Comparison of ENCODE assay signal across 20 cellular contexts in genomic region chr15:100005013-100005412, GRCh38.
DNase-seq lines count a peak whose midpoint lies in the region; ATAC-seq and TF ChIP-seq lines count a peak whose summit lies in the region.
"Had no signal": no experiment of that assay in that cellular context is flagged by ENCODE, and none has a peak within 500 bp of the region (broad histone marks: within the 10 kb centered on the region; RNA-seq: fewer than 3 reads in every experiment).

No MANE protein-coding gene starts in this region.

- H3K9ac ChIP-seq in SK-N-SH (no peak overlapping the region), endodermal cell (ENCODE audit: extremely low read depth, low read length, poor library complexity, severe bottlenecking) (no peak overlapping the region), GM23248 (no peak overlapping the region)
- H3K9ac ChIP-seq: BLaER1 had no signal

- no peak overlapping the region for H3K4me3 Mint-ChIP-seq in endodermal cell
- H3K4me3 Mint-ChIP-seq: B cell; CD4-positive, CD25-positive, alpha-beta regulatory T cell; CD8-positive, alpha-beta T cell; GM23338; H9 had no signal

- TF ChIP-seq EP300 in SK-N-SH (IDR thresholded peaks at IDR 0.05; ENCODE audit: borderline replicate concordance in 1 of 2, low read depth in 1 of 2, low read length in 1 of 2), result peak in 1 of 2 experiments; percentile 17; a peak in 1 of 4 replicates

- CTCF ChIA-PET in SK-N-SH (lab: Yijun Ruan, JAX), result no interaction called here

- H3K27me3 ChIP-seq in SK-N-SH (ENCODE audit: insufficient read depth) (no peaks in the 10 kb centered on the region), endodermal cell (ENCODE audit: control insufficient read depth, insufficient read depth, low read length, poor library complexity, severe bottlenecking) (no peaks in the 10 kb centered on the region), GM23248 (replicated peaks; ENCODE audit: insufficient read depth) (no peaks in the 10 kb centered on the region)
- H3K27me3 ChIP-seq: BLaER1 had no signal

- H3K79me2 ChIP-seq in SK-N-SH (ENCODE audit: insufficient read depth), result no peaks in the 10 kb centered on the region
- H3K79me2 ChIP-seq in GM23248 (ENCODE audit: insufficient read depth), result no peaks in the 10 kb centered on the region

- H3K27ac Mint-ChIP-seq in endodermal cell, result no peak overlapping the region
- H3K27ac Mint-ChIP-seq: B cell; CD4-positive, CD25-positive, alpha-beta regulatory T cell; CD8-positive, alpha-beta T cell; GM23338 had no signal

- no peaks in the 10 kb centered on the region for H3K36me3 ChIP-seq in SK-N-SH (replicated peaks in 1 of 2; ENCODE audit: control insufficient read depth in 1 of 2, insufficient read depth in 2 of 2, low read length in 1 of 2)
- H3K36me3 ChIP-seq in endodermal cell (ENCODE audit: control insufficient read depth, insufficient read depth, low read length), result no peaks in the 10 kb centered on the region
- H3K36me3 ChIP-seq in GM23248 (ENCODE audit: low read depth), result no peaks in the 10 kb centered on the region
- H3K36me3 ChIP-seq: BLaER1 had no signal

- in situ Hi-C loops in GM23248 (cut with MboI), result no loop called here

- H3K27ac ChIP-seq in SK-N-SH (ENCODE audit: low read depth in 2 of 2, low read length in 1 of 2) (no peak overlapping the region), endodermal cell (ENCODE audit: low read depth, low read length) (no peak overlapping the region), GM23248 (no peak overlapping the region)
- H3K27ac ChIP-seq: 22Rv1, BLaER1, C4-2B had no signal

- peak; percentile 63 for DNase-seq in SK-N-SH
- peak; percentile 16 for DNase-seq in endodermal cell
- peak; percentile 53 for DNase-seq in left kidney (ENCODE audit: low read depth, low spot score)
- DNase-seq in GM23248, result no peak
- no peak for DNase-seq in foreskin melanocyte
- DNase-seq: Caco-2; CD4-positive, CD25-positive, alpha-beta regulatory T cell; CD8-positive, alpha-beta T cell; DMS153; DND-41; GF-D8; H9 had no signal

- H3K36me3 Mint-ChIP-seq in endodermal cell (ENCODE audit: low read depth), result no peaks in the 10 kb centered on the region

- H3K4me3 ChIP-seq in SK-N-SH (ENCODE audit: low read depth in 2 of 2, low read length in 1 of 2) (no peak overlapping the region), endodermal cell (ENCODE audit: low read length) (no peak overlapping the region), GM23248 (no peak overlapping the region)
- H3K4me3 ChIP-seq: BLaER1, GM23338 had no signal

- H3K9me3 ChIP-seq in SK-N-SH (no peaks in the 10 kb centered on the region), endodermal cell (ENCODE audit: control insufficient read depth, low read length) (no peaks in the 10 kb centered on the region), GM23248 (ENCODE audit: low read depth) (no peaks in the 10 kb centered on the region)
- H3K9me3 ChIP-seq: BLaER1, Caco-2 had no signal

- TF ChIP-seq RAD21 in SK-N-SH (IDR thresholded peaks at IDR 0.05; ENCODE audit: low read length), result no peak

- no peak overlapping the region for H3K4me2 ChIP-seq in SK-N-SH
- H3K4me2 ChIP-seq in GM23248 (ENCODE audit: unreplicated experiment), result no peak overlapping the region
- H3K4me2 ChIP-seq: BLaER1, GM23338 had no signal

- no peaks in the 10 kb centered on the region for H3K9me3 Mint-ChIP-seq in endodermal cell
- H3K9me3 Mint-ChIP-seq: GM23338, H9 had no signal

- H2AFZ ChIP-seq in SK-N-SH (ENCODE audit: low read depth) (no peak overlapping the region), GM23248 (no peak overlapping the region)
- H2AFZ ChIP-seq: GM23338 had no signal

- H3K4me1 ChIP-seq in SK-N-SH (ENCODE audit: control insufficient read depth in 1 of 2, insufficient read depth in 2 of 2, low read depth in 1 of 2, low read length in 1 of 2), result peaks cover 0 to 5% of the 10 kb centered on the region in 2 experiments; a peak in 1 of 4 replicates
- no peaks in the 10 kb centered on the region for H3K4me1 ChIP-seq in endodermal cell (ENCODE audit: control insufficient read depth, insufficient read depth, low read length)
- no peaks in the 10 kb centered on the region for H3K4me1 ChIP-seq in GM23248 (ENCODE audit: insufficient read depth)
- H3K4me1 ChIP-seq: BLaER1, Caco-2 had no signal

- POLR2A ChIA-PET in SK-N-SH (lab: Yijun Ruan, JAX), result no interaction called here

- peaks cover 2% of the 10 kb centered on the region for H3K27me3 Mint-ChIP-seq in endodermal cell (ENCODE audit: insufficient read depth)
- H3K27me3 Mint-ChIP-seq: B cell; CD4-positive, CD25-positive, alpha-beta regulatory T cell had no signal

- ATAC-seq in SK-N-SH treated with all-trans-retinoic acid at 6 μM for 48 hours (no peak), GM21825 (IDR thresholded peaks at IDR 0.05; ENCODE audit: unreplicated experiment) (no peak)
- ATAC-seq: CD8-positive, alpha-beta T cell; GM23338; HCT116 had no signal

- H3K9me2 ChIP-seq in SK-N-SH, result no peaks in the 10 kb centered on the region
- no peaks in the 10 kb centered on the region for H3K9me2 ChIP-seq in GM23248 (ENCODE audit: insufficient read depth)

- H3F3A ChIP-seq in SK-N-SH (replicated peaks; ENCODE audit: insufficient read depth) (no peaks in the 10 kb centered on the region), GM23248 (ENCODE audit: insufficient read depth) (no peaks in the 10 kb centered on the region)

- TF ChIP-seq CTCF in SK-N-SH (IDR thresholded peaks at IDR 0.05) (no peak), endodermal cell (conservative IDR thresholded peaks at IDR 0.05) (no peak)

- H4K20me1 ChIP-seq in SK-N-SH (ENCODE audit: insufficient read depth), result no peaks in the 10 kb centered on the region
- H4K20me1 ChIP-seq in GM23248 (ENCODE audit: insufficient read depth), result no peaks in the 10 kb centered on the region
- H4K20me1 ChIP-seq: BLaER1 had no signal

- H3K4me1 Mint-ChIP-seq in endodermal cell, result peaks cover 6% of the 10 kb centered on the region
- H3K4me1 Mint-ChIP-seq: B cell; CD4-positive, CD25-positive, alpha-beta regulatory T cell had no signal

- 28% methylated on average over 3 of the region's 3 CpGs for WGBS in SK-N-SH (ENCODE audit: low lambda C conversion rate)
- WGBS in endodermal cell (ENCODE audit: insufficient coverage in 1 of 2, insufficient read length in 1 of 2), 2 experiments, result 89 to 94% methylated on average over 3 of the region's 3 CpGs
- 59 to 62% methylated on average over 3 of the region's 3 CpGs for WGBS in GM23248 (ENCODE audit: low coverage in 1 of 2, low lambda C conversion rate in 2 of 2, missing lambda C conversion rate in 2 of 2), 2 experiments

TF ChIP-seq in SK-N-SH, 30 proteins besides CTCF, POLR2A, EP300 and RAD21:
- TF ChIP-seq MEF2A (IDR thresholded peaks at IDR 0.05; ENCODE audit: borderline replicate concordance, low read depth) (no peak), TAF1 (IDR thresholded peaks at IDR 0.05; ENCODE audit: borderline replicate concordance, low read depth, low read length) (no peak), FOXJ3 (CRISPR knock-in tag; IDR thresholded peaks at IDR 0.05) (0 out of 2 replicates have a peak, but pooled peaks have one; percentile 29), TEAD4 (IDR thresholded peaks at IDR 0.05; ENCODE audit: borderline replicate concordance, insufficient read depth) (no peak), GATA2 (CRISPR knock-in tag; IDR thresholded peaks at IDR 0.05) (0 out of 2 replicates have a peak, but pooled peaks have one; percentile 6), PBX3 (IDR thresholded peaks at IDR 0.05) (no peak), ELF1 (IDR thresholded peaks at IDR 0.05) (no peak), POLR2AphosphoS5 (IDR thresholded peaks at IDR 0.05; ENCODE audit: low read depth, low read length) (no peak), NRF1 (IDR thresholded peaks at IDR 0.05; ENCODE audit: low read depth, low read length) (no peak)

TF ChIP-seq in SK-N-SH treated with all-trans-retinoic acid at 6 μM for 48 hours, 23 proteins besides CTCF, POLR2A, EP300 and RAD21:
- TF ChIP-seq CREB5 (CRISPR knock-in tag; IDR thresholded peaks at IDR 0.05; ENCODE audit: low read depth) (no peak), CSDC2 (CRISPR knock-in tag; IDR thresholded peaks at IDR 0.05) (no peak), ZNF8 (CRISPR knock-in tag; IDR thresholded peaks at IDR 0.05) (no peak), ZC3H10 (CRISPR knock-in tag; IDR thresholded peaks at IDR 0.05) (no peak), RARB (CRISPR knock-in tag; IDR thresholded peaks at IDR 0.05) (no peak), GLIS3 (CRISPR knock-in tag; IDR thresholded peaks at IDR 0.05) (no peak), PPARA (CRISPR knock-in tag; IDR thresholded peaks at IDR 0.05; ENCODE audit: borderline replicate concordance) (no peak)

Comparison
In these comparisons a context has a peak if more than half of its experiments do, and no peak if none do; other contexts are left out.
1. DNase-seq: peak in SK-N-SH (single experiment), endodermal cell (single experiment) and left kidney (single experiment); none in GM23248 (single experiment) and foreskin melanocyte (single experiment).